Comparison of ENCODE assay signal across 2 cellular contexts in the genomic region with DNA sequence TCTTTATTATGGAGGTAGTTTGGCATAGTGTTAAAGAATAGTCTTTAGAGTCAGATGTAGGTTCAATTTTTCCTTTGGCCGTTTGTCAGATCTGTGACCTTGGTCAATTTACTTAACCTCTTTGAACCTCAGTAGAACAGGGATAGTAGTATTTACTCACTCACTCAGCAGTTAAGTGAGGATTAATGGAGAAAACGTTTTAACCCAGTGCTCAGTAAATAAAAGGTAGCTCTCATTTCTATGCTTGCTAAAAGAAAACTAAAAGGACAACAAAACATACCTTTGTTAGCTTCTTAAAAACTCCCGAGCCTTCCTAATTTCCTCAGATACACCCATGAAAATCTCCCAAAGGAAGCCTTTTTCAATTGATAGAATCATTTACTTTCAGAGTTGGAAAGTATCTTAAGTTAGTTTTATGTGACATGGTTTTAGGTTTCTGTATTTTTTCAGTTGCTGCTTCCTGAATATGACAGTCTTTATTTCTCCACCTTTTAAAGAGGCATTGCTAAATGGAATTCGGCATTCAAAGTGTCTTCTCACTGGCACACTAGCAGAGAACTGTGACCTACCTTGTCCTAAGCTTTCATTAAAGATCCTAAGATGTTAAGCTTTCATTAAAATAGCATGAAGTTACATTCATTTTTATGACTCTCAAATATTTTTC.
TF ChIP-seq lines count a peak whose summit lies in the region.

No MANE protein-coding gene starts in this region.

TF ChIP-seq in A549, 52 proteins besides CTCF, POLR2A, EP300 and RAD21 (continued from another document):
- TF ChIP-seq, protein P1, sequence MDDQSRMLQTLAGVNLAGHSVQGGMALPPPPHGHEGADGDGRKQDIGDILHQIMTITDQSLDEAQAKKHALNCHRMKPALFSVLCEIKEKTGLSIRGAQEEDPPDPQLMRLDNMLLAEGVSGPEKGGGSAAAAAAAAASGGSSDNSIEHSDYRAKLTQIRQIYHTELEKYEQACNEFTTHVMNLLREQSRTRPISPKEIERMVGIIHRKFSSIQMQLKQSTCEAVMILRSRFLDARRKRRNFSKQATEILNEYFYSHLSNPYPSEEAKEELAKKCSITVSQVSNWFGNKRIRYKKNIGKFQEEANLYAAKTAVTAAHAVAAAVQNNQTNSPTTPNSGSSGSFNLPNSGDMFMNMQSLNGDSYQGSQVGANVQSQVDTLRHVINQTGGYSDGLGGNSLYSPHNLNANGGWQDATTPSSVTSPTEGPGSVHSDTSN (IDR thresholded peaks at IDR 0.05), result no peak
- no peak for TF ChIP-seq FOXS1 (CRISPR knock-in tag; IDR thresholded peaks at IDR 0.05)
- no peak for TF ChIP-seq CBX2 (IDR thresholded peaks at IDR 0.05; ENCODE audit: borderline replicate concordance, low read depth)
- TF ChIP-seq ESRRA (IDR thresholded peaks at IDR 0.05; ENCODE audit: borderline replicate concordance, low read length), result no peak
- no peak for TF ChIP-seq TP53 (CRISPR knock-in tag; IDR thresholded peaks at IDR 0.05)
- no peak for TF ChIP-seq HDAC2 (IDR thresholded peaks at IDR 0.05)
- no peak for TF ChIP-seq MAFK (IDR thresholded peaks at IDR 0.05; ENCODE audit: partially characterized antibody)
- TF ChIP-seq, protein P2, sequence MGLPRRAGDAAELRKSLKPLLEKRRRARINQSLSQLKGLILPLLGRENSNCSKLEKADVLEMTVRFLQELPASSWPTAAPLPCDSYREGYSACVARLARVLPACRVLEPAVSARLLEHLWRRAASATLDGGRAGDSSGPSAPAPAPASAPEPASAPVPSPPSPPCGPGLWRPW (IDR thresholded peaks at IDR 0.05), result no peak
- TF ChIP-seq HOXB5 (CRISPR knock-in tag; IDR thresholded peaks at IDR 0.05), result no peak
- TF ChIP-seq, protein P3, sequence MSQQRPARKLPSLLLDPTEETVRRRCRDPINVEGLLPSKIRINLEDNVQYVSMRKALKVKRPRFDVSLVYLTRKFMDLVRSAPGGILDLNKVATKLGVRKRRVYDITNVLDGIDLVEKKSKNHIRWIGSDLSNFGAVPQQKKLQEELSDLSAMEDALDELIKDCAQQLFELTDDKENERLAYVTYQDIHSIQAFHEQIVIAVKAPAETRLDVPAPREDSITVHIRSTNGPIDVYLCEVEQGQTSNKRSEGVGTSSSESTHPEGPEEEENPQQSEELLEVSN (IDR thresholded peaks at IDR 0.05; ENCODE audit: borderline replicate concordance, low read depth), result no peak
- TF ChIP-seq FOSB (CRISPR knock-in tag; IDR thresholded peaks at IDR 0.05), result no peak
- TF ChIP-seq PHF8 (IDR thresholded peaks at IDR 0.05; ENCODE audit: borderline replicate concordance, low read depth), result no peak
- no peak for TF ChIP-seq GATA3 (IDR thresholded peaks at IDR 0.05; ENCODE audit: borderline replicate concordance)
- no peak for TF ChIP-seq HOXA7 (CRISPR knock-in tag; IDR thresholded peaks at IDR 0.05)

TF ChIP-seq in HEK293, 187 proteins besides CTCF, POLR2A, EP300 and RAD21 (continued from another document):
- TF ChIP-seq, protein P4, sequence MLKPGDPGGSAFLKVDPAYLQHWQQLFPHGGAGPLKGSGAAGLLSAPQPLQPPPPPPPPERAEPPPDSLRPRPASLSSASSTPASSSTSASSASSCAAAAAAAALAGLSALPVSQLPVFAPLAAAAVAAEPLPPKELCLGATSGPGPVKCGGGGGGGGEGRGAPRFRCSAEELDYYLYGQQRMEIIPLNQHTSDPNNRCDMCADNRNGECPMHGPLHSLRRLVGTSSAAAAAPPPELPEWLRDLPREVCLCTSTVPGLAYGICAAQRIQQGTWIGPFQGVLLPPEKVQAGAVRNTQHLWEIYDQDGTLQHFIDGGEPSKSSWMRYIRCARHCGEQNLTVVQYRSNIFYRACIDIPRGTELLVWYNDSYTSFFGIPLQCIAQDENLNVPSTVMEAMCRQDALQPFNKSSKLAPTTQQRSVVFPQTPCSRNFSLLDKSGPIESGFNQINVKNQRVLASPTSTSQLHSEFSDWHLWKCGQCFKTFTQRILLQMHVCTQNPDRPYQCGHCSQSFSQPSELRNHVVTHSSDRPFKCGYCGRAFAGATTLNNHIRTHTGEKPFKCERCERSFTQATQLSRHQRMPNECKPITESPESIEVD (tag by site-specific recombination; IDR thresholded peaks at IDR 0.05), result peak; percentile 73
- TF ChIP-seq PRDM1 (tag by site-specific recombination; IDR thresholded peaks at IDR 0.05), result peak; percentile 88
- TF ChIP-seq ZNF24 (tag by site-specific recombination; IDR thresholded peaks at IDR 0.05), result no peak
- 0 out of 2 replicates have a peak, but pooled peaks have one; percentile 21 for TF ChIP-seq OSR2 (tag by site-specific recombination; IDR thresholded peaks at IDR 0.05)
TF ChIP-seq in HEK293: peak in this region for 3.
